9 cellular contexts compared by ENCODE assay signal in the genomic region with DNA sequence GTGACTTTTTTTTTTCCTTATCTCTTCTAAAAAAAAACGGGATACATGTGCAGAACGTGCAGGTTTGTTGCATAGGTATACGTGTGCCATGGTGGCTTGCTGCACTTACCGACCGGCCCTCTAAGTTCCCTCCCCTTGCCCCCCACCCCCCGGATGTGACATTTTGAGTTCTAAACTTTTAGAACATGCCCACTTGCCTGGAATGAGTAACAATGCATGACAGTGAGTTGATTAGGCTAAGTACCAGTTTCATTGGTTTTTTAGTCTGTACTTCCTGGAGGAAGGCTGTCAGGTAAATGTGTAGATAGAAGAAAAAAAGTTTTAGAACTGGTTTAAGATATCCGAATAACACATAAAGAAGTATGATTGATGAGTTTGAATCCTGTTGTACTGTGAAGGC. TPM values are rescaled to one million over a fixed set of nuclear protein-coding genes. Genes with fewer than 3 reads are reported as not detected.
DNase-seq lines count a peak whose midpoint lies in the region; ATAC-seq lines count a peak whose summit lies in the region.
"Had no signal": no experiment of that assay in that cellular context is flagged by ENCODE, and none has a peak within 500 bp of the region (broad histone marks: within the 10 kb centered on the region; RNA-seq: fewer than 3 reads in every experiment).

No MANE protein-coding gene starts in this region.

- H3K27me3 Mint-ChIP-seq in activated CD4-positive, alpha-beta memory T cell treated with anti-CD3 and anti-CD28 coated beads, Interleukin-2, amount 10 ng/mL, durations not matched to agents 7 days and 5 days: peaks cover 4% of the 10 kb centered on the region

- H3K9ac ChIP-seq in iPS-18a (ENCODE audit: low read length): peak overlapping the region; percentile 5

- peaks cover 33% of the 10 kb centered on the region for H3K36me3 Mint-ChIP-seq in activated CD4-positive, alpha-beta memory T cell treated with anti-CD3 and anti-CD28 coated beads, Interleukin-2, amount 10 ng/mL, durations not matched to agents 7 days and 5 days (ENCODE audit: low read depth)

- CTCF ChIA-PET in activated CD4-positive, alpha-beta memory T cell treated with anti-CD3 and anti-CD28 coated beads, Interleukin-2, amount 10 ng/mL, durations not matched to agents 7 days and 5 days (lab: Charles Lee): interaction anchor here (0.6 kb wide), 1 partner anchor 101 kb away, joined by 3 read pairs; no protein-coding TSS in a partner anchor

- no peaks in the 10 kb centered on the region for H3K36me3 ChIP-seq in iPS-18a (ENCODE audit: control insufficient read depth, low read depth, low read length)
- no peaks in the 10 kb centered on the region for H3K36me3 ChIP-seq in H7 (replicated peaks; ENCODE audit: control insufficient read depth, insufficient read depth, low read length)

- DNase-seq in activated CD4-positive, alpha-beta T cell treated with anti-CD3 and anti-CD28 coated beads for 24 hours (ENCODE audit: low read depth in 2 of 2): peak; percentile 11 to 46
- no peak for DNase-seq in activated CD4-positive, alpha-beta T cell treated with anti-CD3 and anti-CD28 coated beads for 1 hour
- DNase-seq in activated CD4-positive, alpha-beta memory T cell treated with anti-CD3 and anti-CD28 coated beads, Interleukin-2, amount 10 ng/mL, durations not matched to agents 7 days and 5 days: peak; percentile 55
- DNase-seq in stimulated activated naive CD4-positive, alpha-beta T cell treated with Interleukin-2 at 50 U/mL for 16 hours (lab: John Stamatoyannopoulos, UW): peak; percentile 68
- DNase-seq in H7: no peak
- DNase-seq: foreskin fibroblast had no signal

- peak overlapping the region; percentile 99 for H3K4me3 Mint-ChIP-seq in activated CD4-positive, alpha-beta memory T cell treated with anti-CD3 and anti-CD28 coated beads, Interleukin-2, amount 10 ng/mL, durations not matched to agents 7 days and 5 days

- H3K4me1 ChIP-seq in iPS-18a (ENCODE audit: control insufficient read depth, low read depth, low read length): peaks cover 25% of the 10 kb centered on the region

- H3K27ac ChIP-seq in iPS-18a (ENCODE audit: low read length): no peak overlapping the region

- ATAC-seq in HG02798 (IDR thresholded peaks at IDR 0.05; ENCODE audit: poor library complexity, unreplicated experiment) (no peak), GM21367 (IDR thresholded peaks at IDR 0.05; ENCODE audit: unreplicated experiment) (no peak)

- peak overlapping the region; percentile 49 for H3K4me3 ChIP-seq in iPS-18a (ENCODE audit: low read length)
- no peak overlapping the region for H3K4me3 ChIP-seq in H7 (ENCODE audit: insufficient read depth, low read depth, low read length)

- H3K9me3 Mint-ChIP-seq in activated CD4-positive, alpha-beta memory T cell treated with anti-CD3 and anti-CD28 coated beads, Interleukin-2, amount 10 ng/mL, durations not matched to agents 7 days and 5 days: no peaks in the 10 kb centered on the region

- H3K27ac Mint-ChIP-seq in activated CD4-positive, alpha-beta memory T cell treated with anti-CD3 and anti-CD28 coated beads, Interleukin-2, amount 10 ng/mL, durations not matched to agents 7 days and 5 days: peak overlapping the region; percentile 47

- H3K4me1 Mint-ChIP-seq in activated CD4-positive, alpha-beta memory T cell treated with anti-CD3 and anti-CD28 coated beads, Interleukin-2, amount 10 ng/mL, durations not matched to agents 7 days and 5 days: peaks cover 45% of the 10 kb centered on the region

- no peaks in the 10 kb centered on the region for H3K9me3 ChIP-seq in iPS-18a (ENCODE audit: control insufficient read depth, low read depth, low read length)

- peaks cover 6% of the 10 kb centered on the region for H3K27me3 ChIP-seq in iPS-18a (ENCODE audit: control insufficient read depth, insufficient read depth, low read length)
- no peaks in the 10 kb centered on the region for H3K27me3 ChIP-seq in H7 (ENCODE audit: control insufficient read depth, insufficient read depth, low read length)

- POLR2A ChIA-PET in activated CD4-positive, alpha-beta memory T cell treated with anti-CD3 and anti-CD28 coated beads, Interleukin-2, amount 10 ng/mL, durations not matched to agents 7 days and 5 days (lab: Charles Lee): interaction anchor here (1.2 kb wide), 1 partner anchor 112 kb away, joined by 10 read pairs; a partner anchor contains a TSS

RNA-seq across cellular contexts. Expression of a gene that starts 4.0 kb away (rescaled TPM):
- 10 to 100 TPM; 92.9 to 94.5 TPM for total RNA-seq in activated CD4-positive, alpha-beta memory T cell treated with anti-CD3 and anti-CD28 coated beads, Interleukin-2, amount 10 ng/mL, durations not matched to agents 7 days and 5 days
- 52.2 and 65.2 TPM in 2 replicates for total RNA-seq in H7 (2014; rRNA removed; shearing (Covaris generic))

Comparison
In these comparisons a context has a peak if more than half of its experiments do, and no peak if none do; other contexts are left out.
1. DNase-seq: peak in activated CD4-positive, alpha-beta T cell treated with anti-CD3 and anti-CD28 coated beads for 24 hours (2 of 2), activated CD4-positive, alpha-beta memory T cell treated with anti-CD3 and anti-CD28 coated beads, Interleukin-2, amount 10 ng/mL, durations not matched to agents 7 days and 5 days (single experiment) and stimulated activated naive CD4-positive, alpha-beta T cell treated with Interleukin-2 at 50 U/mL for 16 hours (single experiment); none in activated CD4-positive, alpha-beta T cell treated with anti-CD3 and anti-CD28 coated beads for 1 hour (single experiment) and H7 (single experiment).